8 cellular contexts compared by ENCODE assay signal in genomic region chr7:97499204-97499603, GRCh38.
DNase-seq lines count a peak whose midpoint lies in the region; ATAC-seq and TF ChIP-seq lines count a peak whose summit lies in the region.

No MANE protein-coding gene starts in this region.

- H4K20me1 ChIP-seq in OCI-LY3 (ENCODE audit: insufficient read depth, low read length) = no peaks in the 10 kb centered on the region

- H2AFZ ChIP-seq in OCI-LY3 (ENCODE audit: low read depth, low read length) = peak overlapping the region; percentile 60; the same call in 1 of the 2 replicates

- peak overlapping the region; percentile 28 for H3K4me2 ChIP-seq in OCI-LY3 (ENCODE audit: low read length)

- no peaks in the 10 kb centered on the region for H3K79me2 ChIP-seq in OCI-LY3 (ENCODE audit: low read length)

- H3K4me3 ChIP-seq in GM12875 (ENCODE audit: low read depth, low read length) (no peak overlapping the region), OCI-LY3 (ENCODE audit: low read length) (no peak overlapping the region), esophagus muscularis mucosa (no peak overlapping the region), retinal pigment epithelial cell (ENCODE audit: low read length) (no peak overlapping the region)

- no peaks in the 10 kb centered on the region for H3K27me3 ChIP-seq in OCI-LY3 (ENCODE audit: low read depth, low read length)
- peaks cover 0 to 5% (median 0%) of the 10 kb centered on the region in 4 donors for H3K27me3 ChIP-seq in esophagus muscularis mucosa

- DNase-seq in AML-193 (lab: John Stamatoyannopoulos, UW) = peak; percentile 15 to 28
- no peak for DNase-seq in esophagus muscularis mucosa (ENCODE audit: extremely low spot score)
- no peak for DNase-seq in retinal pigment epithelial cell (ENCODE audit: low read depth)
- no peak for DNase-seq in OCI-M2 (lab: John Stamatoyannopoulos, UW; ENCODE audit: unreplicated experiment)

- H3K9ac ChIP-seq in OCI-LY3 (ENCODE audit: low read length) = no peak overlapping the region

- intact Hi-C loops in esophagus muscularis mucosa (cut with DNase I) = no loop called here

- H3K36me3 ChIP-seq in OCI-LY3 (replicated peaks; ENCODE audit: low read depth, low read length) (no peaks in the 10 kb centered on the region), esophagus muscularis mucosa (no peaks in the 10 kb centered on the region)

- no peak for TF ChIP-seq POLR2A in esophagus muscularis mucosa (IDR thresholded peaks at IDR 0.05; ENCODE audit: low read depth)

- H3K4me1 ChIP-seq in OCI-LY3 (ENCODE audit: low read length) (peaks cover 3% of the 10 kb centered on the region; the same call in 1 of the 2 replicates), esophagus muscularis mucosa (no peaks in the 10 kb centered on the region)

- H3K9me3 ChIP-seq in OCI-LY3 (ENCODE audit: insufficient read depth, low read length) (no peaks in the 10 kb centered on the region), esophagus muscularis mucosa (no peaks in the 10 kb centered on the region)

- whole genome bisulfite sequencing in esophagus muscularis mucosa = 64% methylated on average over 1 of the region's 1 CpG

- no peak for TF ChIP-seq EP300 in esophagus muscularis mucosa (IDR thresholded peaks at IDR 0.05)

- H3K27ac ChIP-seq in OCI-LY3 (ENCODE audit: low read length) = no peak overlapping the region
- no peak overlapping the region for H3K27ac ChIP-seq in esophagus muscularis mucosa (replicated peaks in 1 of 4)

- ATAC-seq in HG03103 (IDR thresholded peaks at IDR 0.05; ENCODE audit: low read depth, unreplicated experiment) = peak; percentile 83
- no peak for ATAC-seq in HG02870 (IDR thresholded peaks at IDR 0.05; ENCODE audit: unreplicated experiment)

- TF ChIP-seq CTCF in GM12875 (IDR thresholded peaks at IDR 0.05; ENCODE audit: borderline replicate concordance, insufficient read depth, low read depth, low read length) = peak; percentile 36; the same call in 1 of the 2 replicates
- peak; percentile 77 for TF ChIP-seq CTCF in OCI-LY3 (IDR thresholded peaks at IDR 0.05; ENCODE audit: low read depth, low read length)
- peak in 2 of 3 experiments; percentile 18 to 43 for TF ChIP-seq CTCF in esophagus muscularis mucosa (IDR thresholded peaks at IDR 0.05)
- TF ChIP-seq CTCF in retinal pigment epithelial cell (conservative IDR thresholded peaks at IDR 0.05; ENCODE audit: low read depth, low read length) = peak; percentile 38

Comparison
In these comparisons a context has a peak if more than half of its experiments do, and no peak if none do; other contexts are left out.
1. DNase-seq: peak in AML-193 (2 of 2); none in esophagus muscularis mucosa (single experiment), retinal pigment epithelial cell (single experiment) and OCI-M2 (single experiment).
2. Peak in every context shown above with its lines, with median percentiles within 50 percentile points of each other: CTCF ChIP-seq.